1 cellular context compared by ENCODE assay signal in the genomic region with DNA sequence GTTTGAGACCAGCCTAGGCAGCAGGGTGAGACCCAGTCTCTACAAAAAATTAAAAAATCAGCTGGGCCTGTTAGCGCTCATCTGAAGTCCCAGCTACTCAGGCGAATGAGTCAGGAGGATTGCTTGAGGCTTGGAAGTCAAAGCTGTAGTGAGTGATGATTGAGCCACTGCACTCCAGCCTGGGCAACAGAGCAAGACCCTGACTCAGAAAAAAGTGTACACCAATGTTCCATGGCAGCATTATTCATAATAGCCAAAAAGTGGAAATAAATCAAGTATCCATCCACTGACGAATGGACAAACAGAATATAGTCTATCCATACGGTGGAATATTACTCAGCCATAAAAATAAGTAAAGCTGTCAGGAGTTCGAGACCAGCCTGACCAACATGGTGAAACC.
TF ChIP-seq lines count a peak whose summit lies in the region.

No MANE protein-coding gene starts in this region.

TF ChIP-seq in WTC11, 78 proteins besides CTCF, POLR2A, EP300 and RAD21:
- TF ChIP-seq, protein P1, sequence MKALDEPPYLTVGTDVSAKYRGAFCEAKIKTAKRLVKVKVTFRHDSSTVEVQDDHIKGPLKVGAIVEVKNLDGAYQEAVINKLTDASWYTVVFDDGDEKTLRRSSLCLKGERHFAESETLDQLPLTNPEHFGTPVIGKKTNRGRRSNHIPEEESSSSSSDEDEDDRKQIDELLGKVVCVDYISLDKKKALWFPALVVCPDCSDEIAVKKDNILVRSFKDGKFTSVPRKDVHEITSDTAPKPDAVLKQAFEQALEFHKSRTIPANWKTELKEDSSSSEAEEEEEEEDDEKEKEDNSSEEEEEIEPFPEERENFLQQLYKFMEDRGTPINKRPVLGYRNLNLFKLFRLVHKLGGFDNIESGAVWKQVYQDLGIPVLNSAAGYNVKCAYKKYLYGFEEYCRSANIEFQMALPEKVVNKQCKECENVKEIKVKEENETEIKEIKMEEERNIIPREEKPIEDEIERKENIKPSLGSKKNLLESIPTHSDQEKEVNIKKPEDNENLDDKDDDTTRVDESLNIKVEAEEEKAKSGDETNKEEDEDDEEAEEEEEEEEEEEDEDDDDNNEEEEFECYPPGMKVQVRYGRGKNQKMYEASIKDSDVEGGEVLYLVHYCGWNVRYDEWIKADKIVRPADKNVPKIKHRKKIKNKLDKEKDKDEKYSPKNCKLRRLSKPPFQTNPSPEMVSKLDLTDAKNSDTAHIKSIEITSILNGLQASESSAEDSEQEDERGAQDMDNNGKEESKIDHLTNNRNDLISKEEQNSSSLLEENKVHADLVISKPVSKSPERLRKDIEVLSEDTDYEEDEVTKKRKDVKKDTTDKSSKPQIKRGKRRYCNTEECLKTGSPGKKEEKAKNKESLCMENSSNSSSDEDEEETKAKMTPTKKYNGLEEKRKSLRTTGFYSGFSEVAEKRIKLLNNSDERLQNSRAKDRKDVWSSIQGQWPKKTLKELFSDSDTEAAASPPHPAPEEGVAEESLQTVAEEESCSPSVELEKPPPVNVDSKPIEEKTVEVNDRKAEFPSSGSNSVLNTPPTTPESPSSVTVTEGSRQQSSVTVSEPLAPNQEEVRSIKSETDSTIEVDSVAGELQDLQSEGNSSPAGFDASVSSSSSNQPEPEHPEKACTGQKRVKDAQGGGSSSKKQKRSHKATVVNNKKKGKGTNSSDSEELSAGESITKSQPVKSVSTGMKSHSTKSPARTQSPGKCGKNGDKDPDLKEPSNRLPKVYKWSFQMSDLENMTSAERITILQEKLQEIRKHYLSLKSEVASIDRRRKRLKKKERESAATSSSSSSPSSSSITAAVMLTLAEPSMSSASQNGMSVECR (CRISPR knock-in tag; IDR thresholded peaks at IDR 0.05; ENCODE audit: borderline replicate concordance), result no peak
- TF ChIP-seq, protein P2, sequence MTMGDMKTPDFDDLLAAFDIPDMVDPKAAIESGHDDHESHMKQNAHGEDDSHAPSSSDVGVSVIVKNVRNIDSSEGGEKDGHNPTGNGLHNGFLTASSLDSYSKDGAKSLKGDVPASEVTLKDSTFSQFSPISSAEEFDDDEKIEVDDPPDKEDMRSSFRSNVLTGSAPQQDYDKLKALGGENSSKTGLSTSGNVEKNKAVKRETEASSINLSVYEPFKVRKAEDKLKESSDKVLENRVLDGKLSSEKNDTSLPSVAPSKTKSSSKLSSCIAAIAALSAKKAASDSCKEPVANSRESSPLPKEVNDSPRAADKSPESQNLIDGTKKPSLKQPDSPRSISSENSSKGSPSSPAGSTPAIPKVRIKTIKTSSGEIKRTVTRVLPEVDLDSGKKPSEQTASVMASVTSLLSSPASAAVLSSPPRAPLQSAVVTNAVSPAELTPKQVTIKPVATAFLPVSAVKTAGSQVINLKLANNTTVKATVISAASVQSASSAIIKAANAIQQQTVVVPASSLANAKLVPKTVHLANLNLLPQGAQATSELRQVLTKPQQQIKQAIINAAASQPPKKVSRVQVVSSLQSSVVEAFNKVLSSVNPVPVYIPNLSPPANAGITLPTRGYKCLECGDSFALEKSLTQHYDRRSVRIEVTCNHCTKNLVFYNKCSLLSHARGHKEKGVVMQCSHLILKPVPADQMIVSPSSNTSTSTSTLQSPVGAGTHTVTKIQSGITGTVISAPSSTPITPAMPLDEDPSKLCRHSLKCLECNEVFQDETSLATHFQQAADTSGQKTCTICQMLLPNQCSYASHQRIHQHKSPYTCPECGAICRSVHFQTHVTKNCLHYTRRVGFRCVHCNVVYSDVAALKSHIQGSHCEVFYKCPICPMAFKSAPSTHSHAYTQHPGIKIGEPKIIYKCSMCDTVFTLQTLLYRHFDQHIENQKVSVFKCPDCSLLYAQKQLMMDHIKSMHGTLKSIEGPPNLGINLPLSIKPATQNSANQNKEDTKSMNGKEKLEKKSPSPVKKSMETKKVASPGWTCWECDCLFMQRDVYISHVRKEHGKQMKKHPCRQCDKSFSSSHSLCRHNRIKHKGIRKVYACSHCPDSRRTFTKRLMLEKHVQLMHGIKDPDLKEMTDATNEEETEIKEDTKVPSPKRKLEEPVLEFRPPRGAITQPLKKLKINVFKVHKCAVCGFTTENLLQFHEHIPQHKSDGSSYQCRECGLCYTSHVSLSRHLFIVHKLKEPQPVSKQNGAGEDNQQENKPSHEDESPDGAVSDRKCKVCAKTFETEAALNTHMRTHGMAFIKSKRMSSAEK (CRISPR knock-in tag; IDR thresholded peaks at IDR 0.05; ENCODE audit: borderline replicate concordance), result no peak
- TF ChIP-seq ZNF121 (CRISPR knock-in tag; IDR thresholded peaks at IDR 0.05), result peak; percentile 71; the same call in 1 of the 2 replicates
- TF ChIP-seq, protein P3, sequence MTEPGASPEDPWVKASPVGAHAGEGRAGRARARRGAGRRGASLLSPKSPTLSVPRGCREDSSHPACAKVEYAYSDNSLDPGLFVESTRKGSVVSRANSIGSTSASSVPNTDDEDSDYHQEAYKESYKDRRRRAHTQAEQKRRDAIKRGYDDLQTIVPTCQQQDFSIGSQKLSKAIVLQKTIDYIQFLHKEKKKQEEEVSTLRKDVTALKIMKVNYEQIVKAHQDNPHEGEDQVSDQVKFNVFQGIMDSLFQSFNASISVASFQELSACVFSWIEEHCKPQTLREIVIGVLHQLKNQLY (CRISPR knock-in tag; IDR thresholded peaks at IDR 0.05), result no peak
